8 cellular contexts compared by ENCODE assay signal in genomic region chr10:62554632-62555199, GRCh38.
DNase-seq lines count a peak whose midpoint lies in the region; ATAC-seq and TF ChIP-seq lines count a peak whose summit lies in the region.

No MANE protein-coding gene starts in this region.

- peak; percentile 8 for DNase-seq in 8988T
- DNase-seq in ELF-1 (ENCODE audit: low read depth, low spot score), result peak; percentile 34
- DNase-seq in NCI-H446 (lab: John Stamatoyannopoulos, UW), result peak; percentile 6 to 72
- peak; percentile 52 for DNase-seq in cerebellar cortex (ENCODE audit: low spot score)
- DNase-seq in omental fat pad (ENCODE audit: low spot score), result no peak

- H3K4me3 ChIP-seq in liver (ENCODE audit: low read depth in 1 of 3, low read length in 3 of 3), result no peak overlapping the region

- H3K36me3 ChIP-seq in liver (ENCODE audit: control insufficient read depth in 4 of 4, insufficient read depth in 3 of 4, low read depth in 1 of 4, low read length in 3 of 4), result no peaks in the 10 kb centered on the region

- peak; percentile 74 for ATAC-seq in HG02571 (IDR thresholded peaks at IDR 0.05; ENCODE audit: unreplicated experiment)
- ATAC-seq in HG03460 (IDR thresholded peaks at IDR 0.05; ENCODE audit: unreplicated experiment), result no peak
- ATAC-seq in omental fat pad (ENCODE audit: low FRiP score), result no peak

- no peaks in the 10 kb centered on the region for H3K9me3 ChIP-seq in liver (ENCODE audit: control insufficient read depth in 4 of 4, low read length in 3 of 4)

- TF ChIP-seq CTCF in liver (IDR thresholded peaks at IDR 0.05; ENCODE audit: low read depth, low read length, missing input control) (peak; percentile 57), omental fat pad (IDR thresholded peaks at IDR 0.05) (no peak)

- H3K27ac ChIP-seq in liver (ENCODE audit: low read depth in 1 of 2, low read length in 2 of 2), result no peak overlapping the region

- peaks cover 0 to 2% (median 0%) of the 10 kb centered on the region in 4 donors for H3K4me1 ChIP-seq in liver (ENCODE audit: control insufficient read depth in 4 of 4, insufficient read depth in 4 of 4, low read length in 3 of 4)

- 55% methylated on average over 7 of the region's 7 CpGs for WGBS in liver

- peak; percentile 85 for TF ChIP-seq RAD21 in liver (IDR thresholded peaks at IDR 0.05)

- no peaks in the 10 kb centered on the region for H3K27me3 ChIP-seq in liver (ENCODE audit: control insufficient read depth in 4 of 4, insufficient read depth in 4 of 4, low read length in 3 of 4)

- H3K9ac ChIP-seq in liver (ENCODE audit: low read depth in 1 of 2, low read length in 2 of 2), result no peak overlapping the region

TF ChIP-seq in liver, 16 proteins besides CTCF, POLR2A, EP300 and RAD21:
- TF ChIP-seq EGR1 (IDR thresholded peaks at IDR 0.05; ENCODE audit: low read depth in 2 of 2) (no peak), HNF4G (IDR thresholded peaks at IDR 0.05) (no peak), JUND (IDR thresholded peaks at IDR 0.05) (no peak), GABPA (IDR thresholded peaks at IDR 0.05 in 1 of 2, conservative IDR thresholded peaks at IDR 0.05 in 1 of 2) (no peak), YY1 (IDR thresholded peaks at IDR 0.05) (no peak), TAF1 (conservative IDR thresholded peaks at IDR 0.05) (no peak), FOXA1 (IDR thresholded peaks at IDR 0.05) (no peak), MAX (IDR thresholded peaks at IDR 0.05) (no peak), ZBTB33 (IDR thresholded peaks at IDR 0.05) (no peak), ATF3 (IDR thresholded peaks at IDR 0.05) (no peak), SP1 (IDR thresholded peaks at IDR 0.05) (no peak), FOXA2 (IDR thresholded peaks at IDR 0.05) (no peak), REST (IDR thresholded peaks at IDR 0.05) (no peak), HNF4A (conservative IDR thresholded peaks at IDR 0.05) (no peak), NR2F2 (IDR thresholded peaks at IDR 0.05) (no peak), RXRA (IDR thresholded peaks at IDR 0.05) (no peak)
